In genomic region chr21:33916200-33916567, GRCh38 we compare ENCODE assay signal across 8 cellular contexts. TPM values are rescaled to one million over a fixed set of nuclear protein-coding genes. Genes with fewer than 3 reads are reported as not detected.
DNase-seq lines count a peak whose midpoint lies in the region; ATAC-seq and TF ChIP-seq lines count a peak whose summit lies in the region.

No MANE protein-coding gene starts in this region.

- no peaks in the 10 kb centered on the region for H3K27me3 Mint-ChIP-seq in activated CD8-positive, alpha-beta T cell treated with anti-CD3 and anti-CD28 coated beads, Interleukin-2, amount 10 ng/mL, durations not matched to agents 7 days and 5 days (ENCODE audit: low read depth)

- peak overlapping the region; percentile 98 for H3K4me3 ChIP-seq in SK-N-SH (ENCODE audit: low read depth in 2 of 2, low read length in 1 of 2)
- H3K4me3 ChIP-seq in iPS-18a (ENCODE audit: low read length): peak overlapping the region; percentile 100
- peak overlapping the region; percentile 92 for H3K4me3 ChIP-seq in suprapubic skin

- POLR2A ChIA-PET in SK-N-SH (lab: Yijun Ruan, JAX) (no interaction called here), GM10248 (lab: Yijun Ruan, JAX) (no interaction called here)
- POLR2A ChIA-PET in activated CD8-positive, alpha-beta T cell treated with anti-CD3 and anti-CD28 coated beads, Interleukin-2, amount 10 ng/mL, durations not matched to agents 7 days and 5 days (lab: Charles Lee): no interaction called here

- ATAC-seq in SK-N-SH treated with all-trans-retinoic acid at 6 μM for 48 hours (no peak), HG03039 (IDR thresholded peaks at IDR 0.05; ENCODE audit: unreplicated experiment) (no peak)
- no peak for ATAC-seq in activated CD8-positive, alpha-beta T cell treated with anti-CD3 and anti-CD28 coated beads, Interleukin-2, amount 10 ng/mL, durations not matched to agents 7 days and 5 days

- H3K9me3 ChIP-seq in SK-N-SH: no peaks in the 10 kb centered on the region
- H3K9me3 ChIP-seq in iPS-18a (ENCODE audit: control insufficient read depth, low read depth, low read length): no peaks in the 10 kb centered on the region
- no peaks in the 10 kb centered on the region for H3K9me3 ChIP-seq in suprapubic skin

- peaks cover 32% of the 10 kb centered on the region for H3K79me2 ChIP-seq in SK-N-SH (ENCODE audit: insufficient read depth)

- CTCF ChIA-PET in SK-N-SH (lab: Yijun Ruan, JAX) (interaction anchor here (3.0 kb wide), 1 partner anchor 8 kb away, joined by 18 read pairs; no protein-coding TSS in a partner anchor), GM10248 (lab: Yijun Ruan, JAX) (interaction anchor here (14.8 kb wide), 1 partner anchor 433 kb away, joined by 368 read pairs; no protein-coding TSS in a partner anchor)
- CTCF ChIA-PET in activated CD8-positive, alpha-beta T cell treated with anti-CD3 and anti-CD28 coated beads, Interleukin-2, amount 10 ng/mL, durations not matched to agents 7 days and 5 days (lab: Charles Lee): interaction anchor here (1.5 to 2.8 kb wide), 3 partner anchors 8 to 432 kb away, joined by 3 to 18 read pairs (median 11); no protein-coding TSS in a partner anchor

- H2AFZ ChIP-seq in SK-N-SH (ENCODE audit: low read depth): peak overlapping the region; percentile 99

- DNase-seq in SK-N-SH: no peak
- no peak for DNase-seq in activated CD8-positive, alpha-beta T cell treated with anti-CD3 and anti-CD28 coated beads, Interleukin-2, amount 10 ng/mL, durations not matched to agents 7 days and 5 days
- DNase-seq in suprapubic skin (ENCODE audit: low spot score in 2 of 2): no peak
- no peak for DNase-seq in GM10248 (ENCODE audit: extremely low spot score)
- no peak for DNase-seq in amygdala (lab: John Stamatoyannopoulos, UW)

- H3K4me1 ChIP-seq in SK-N-SH (ENCODE audit: control insufficient read depth in 1 of 2, insufficient read depth in 2 of 2, low read depth in 1 of 2, low read length in 1 of 2) (peaks cover 8 to 12% of the 10 kb centered on the region in 2 experiments; a peak in 3 of 4 replicates), iPS-18a (ENCODE audit: control insufficient read depth, low read depth, low read length) (peaks cover 10% of the 10 kb centered on the region), suprapubic skin (peaks cover 18% of the 10 kb centered on the region)

- H3K9ac ChIP-seq in SK-N-SH (peak overlapping the region; percentile 88), iPS-18a (ENCODE audit: low read length) (peak overlapping the region; percentile 93)

- H3K27ac Mint-ChIP-seq in activated CD8-positive, alpha-beta T cell treated with anti-CD3 and anti-CD28 coated beads, Interleukin-2, amount 10 ng/mL, durations not matched to agents 7 days and 5 days: peak overlapping the region; percentile 95

- peak overlapping the region; percentile 96 for H3K4me3 Mint-ChIP-seq in activated CD8-positive, alpha-beta T cell treated with anti-CD3 and anti-CD28 coated beads, Interleukin-2, amount 10 ng/mL, durations not matched to agents 7 days and 5 days

- no peak for TF ChIP-seq POLR2A in suprapubic skin (IDR thresholded peaks at IDR 0.05)

- TF ChIP-seq CTCF in SK-N-SH (IDR thresholded peaks at IDR 0.05): no peak
- TF ChIP-seq CTCF in suprapubic skin (IDR thresholded peaks at IDR 0.05): no peak
- TF ChIP-seq CTCF in GM10248 (IDR thresholded peaks at IDR 0.05; ENCODE audit: control extremely low read depth, extremely low read depth, low read depth, missing control alignments): no peak

- H3K27ac ChIP-seq in SK-N-SH (ENCODE audit: low read depth in 2 of 2, low read length in 1 of 2): peak overlapping the region; percentile 39 to 72; a peak in 3 of 4 replicates
- H3K27ac ChIP-seq in iPS-18a (ENCODE audit: low read length): no peak overlapping the region
- no peak overlapping the region for H3K27ac ChIP-seq in suprapubic skin

- peak overlapping the region; percentile 90 for H3K4me2 ChIP-seq in SK-N-SH

- no peaks in the 10 kb centered on the region for H4K20me1 ChIP-seq in SK-N-SH (ENCODE audit: insufficient read depth)

- H3K27me3 ChIP-seq in SK-N-SH (ENCODE audit: insufficient read depth) (no peaks in the 10 kb centered on the region), iPS-18a (ENCODE audit: control insufficient read depth, insufficient read depth, low read length) (no peaks in the 10 kb centered on the region), suprapubic skin (no peaks in the 10 kb centered on the region)

- H3K36me3 ChIP-seq in SK-N-SH (replicated peaks in 1 of 2; ENCODE audit: control insufficient read depth in 1 of 2, insufficient read depth in 2 of 2, low read length in 1 of 2) (peaks cover 22 to 23% of the 10 kb centered on the region in 2 experiments), iPS-18a (ENCODE audit: control insufficient read depth, low read depth, low read length) (peaks cover 24% of the 10 kb centered on the region), suprapubic skin (peaks cover 19% of the 10 kb centered on the region)

- no peaks in the 10 kb centered on the region for H3K9me3 Mint-ChIP-seq in activated CD8-positive, alpha-beta T cell treated with anti-CD3 and anti-CD28 coated beads, Interleukin-2, amount 10 ng/mL, durations not matched to agents 7 days and 5 days (ENCODE audit: insufficient read depth)

- 65% methylated on average over 5 of the region's 5 CpGs for WGBS in SK-N-SH (ENCODE audit: low lambda C conversion rate)
- 59% methylated on average over 5 of the region's 5 CpGs for WGBS in suprapubic skin

- H3K4me1 Mint-ChIP-seq in activated CD8-positive, alpha-beta T cell treated with anti-CD3 and anti-CD28 coated beads, Interleukin-2, amount 10 ng/mL, durations not matched to agents 7 days and 5 days (ENCODE audit: low read depth): peaks cover 35% of the 10 kb centered on the region

- H3K9me2 ChIP-seq in SK-N-SH: no peaks in the 10 kb centered on the region

- peaks cover 12% of the 10 kb centered on the region for H3F3A ChIP-seq in SK-N-SH (replicated peaks; ENCODE audit: insufficient read depth)

- TF ChIP-seq RAD21 in SK-N-SH (IDR thresholded peaks at IDR 0.05; ENCODE audit: low read length): no peak

- H3K36me3 Mint-ChIP-seq in activated CD8-positive, alpha-beta T cell treated with anti-CD3 and anti-CD28 coated beads, Interleukin-2, amount 10 ng/mL, durations not matched to agents 7 days and 5 days (ENCODE audit: low read depth): peaks cover 24% of the 10 kb centered on the region

- TF ChIP-seq EP300 in SK-N-SH (IDR thresholded peaks at IDR 0.05; ENCODE audit: borderline replicate concordance in 1 of 2, low read depth in 1 of 2, low read length in 1 of 2) (no peak), suprapubic skin (IDR thresholded peaks at IDR 0.05) (no peak)

TF ChIP-seq in SK-N-SH, 30 proteins besides CTCF, POLR2A, EP300 and RAD21:
- TF ChIP-seq ELF1 (IDR thresholded peaks at IDR 0.05) (no peak), SMC3 (IDR thresholded peaks at IDR 0.05; ENCODE audit: low read depth, low read length) (no peak), NRF1 (IDR thresholded peaks at IDR 0.05; ENCODE audit: low read depth, low read length) (no peak)

TF ChIP-seq in SK-N-SH treated with all-trans-retinoic acid at 6 μM for 48 hours, 23 proteins besides CTCF, POLR2A, EP300 and RAD21:
- no peak for TF ChIP-seq CSDC2 (CRISPR knock-in tag; IDR thresholded peaks at IDR 0.05)

RNA-seq across cellular contexts. Expression of gene ATP5PO, which starts 0.6 kb away (rescaled TPM):
- 148 and 167 TPM in 2 replicates for polyA plus RNA-seq in SK-N-SH (2012; rRNA removed)
- 191 and 217 TPM in 2 replicates for polyA plus RNA-seq in SK-N-SH (2012; cell fraction: cytosol; rRNA removed)
- polyA plus RNA-seq in SK-N-SH (2012; cell fraction: nucleus; rRNA removed): 53.4 and 58.6 TPM in 2 replicates
- total RNA-seq in activated CD8-positive, alpha-beta T cell treated with anti-CD3 and anti-CD28 coated beads, Interleukin-2, amount 10 ng/mL, durations not matched to agents 7 days and 5 days: 100 to 1,000 TPM; 229 to 231 TPM
- total RNA-seq in suprapubic skin: 100 to 1,000 TPM; 121 to 182 (median 159) TPM

Comparison
In these comparisons a context has a peak if more than half of its experiments do, and no peak if none do; other contexts are left out.
1. H3K27ac ChIP-seq: peak in SK-N-SH (2 of 2); none in iPS-18a (single experiment) and suprapubic skin (single experiment).
2. Peak in every context shown above with its lines, with median percentiles within 50 percentile points of each other: H3K4me3 ChIP-seq.